ENCODE assay signal across 1 cellular context in the genomic region with DNA sequence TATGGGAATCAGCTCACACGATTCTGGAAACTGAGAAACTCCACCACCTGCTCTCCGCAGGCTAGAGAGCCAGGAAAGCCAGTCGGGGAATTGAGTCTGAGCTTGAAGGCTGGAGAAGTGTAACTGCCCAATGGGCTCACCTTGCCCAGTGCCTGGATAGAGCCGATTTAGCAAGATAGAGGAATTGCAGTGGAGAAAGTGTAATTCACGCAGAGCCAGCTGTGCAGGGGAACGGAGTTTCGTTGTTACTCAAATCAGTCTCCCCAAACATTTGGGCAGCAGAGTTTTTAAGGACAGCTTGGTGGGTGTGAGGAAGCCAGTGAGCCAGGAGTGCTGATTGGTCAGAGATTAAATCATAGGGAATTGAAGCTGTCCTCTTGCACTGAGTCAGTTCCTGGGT.
TF ChIP-seq lines count a peak whose summit lies in the region.

No MANE protein-coding gene starts in this region.

TF ChIP-seq in SK-N-SH treated with all-trans-retinoic acid at 6 μM for 48 hours, 23 proteins besides CTCF, POLR2A, EP300 and RAD21 (continued from another document):
- TF ChIP-seq GLIS3 (CRISPR knock-in tag; IDR thresholded peaks at IDR 0.05) = no peak
- no peak for TF ChIP-seq ZNF70 (CRISPR knock-in tag; IDR thresholded peaks at IDR 0.05)
- no peak for TF ChIP-seq ESRRG (CRISPR knock-in tag; IDR thresholded peaks at IDR 0.05)
- no peak for TF ChIP-seq TOX (CRISPR knock-in tag; IDR thresholded peaks at IDR 0.05; ENCODE audit: borderline replicate concordance)
- no peak for TF ChIP-seq BACH2 (CRISPR knock-in tag; IDR thresholded peaks at IDR 0.05; ENCODE audit: borderline replicate concordance)
- TF ChIP-seq ZFP3 (CRISPR knock-in tag; IDR thresholded peaks at IDR 0.05) = no peak
- TF ChIP-seq ZC3H10 (CRISPR knock-in tag; IDR thresholded peaks at IDR 0.05) = no peak
